8 cellular contexts compared by ENCODE assay signal in the genomic region with DNA sequence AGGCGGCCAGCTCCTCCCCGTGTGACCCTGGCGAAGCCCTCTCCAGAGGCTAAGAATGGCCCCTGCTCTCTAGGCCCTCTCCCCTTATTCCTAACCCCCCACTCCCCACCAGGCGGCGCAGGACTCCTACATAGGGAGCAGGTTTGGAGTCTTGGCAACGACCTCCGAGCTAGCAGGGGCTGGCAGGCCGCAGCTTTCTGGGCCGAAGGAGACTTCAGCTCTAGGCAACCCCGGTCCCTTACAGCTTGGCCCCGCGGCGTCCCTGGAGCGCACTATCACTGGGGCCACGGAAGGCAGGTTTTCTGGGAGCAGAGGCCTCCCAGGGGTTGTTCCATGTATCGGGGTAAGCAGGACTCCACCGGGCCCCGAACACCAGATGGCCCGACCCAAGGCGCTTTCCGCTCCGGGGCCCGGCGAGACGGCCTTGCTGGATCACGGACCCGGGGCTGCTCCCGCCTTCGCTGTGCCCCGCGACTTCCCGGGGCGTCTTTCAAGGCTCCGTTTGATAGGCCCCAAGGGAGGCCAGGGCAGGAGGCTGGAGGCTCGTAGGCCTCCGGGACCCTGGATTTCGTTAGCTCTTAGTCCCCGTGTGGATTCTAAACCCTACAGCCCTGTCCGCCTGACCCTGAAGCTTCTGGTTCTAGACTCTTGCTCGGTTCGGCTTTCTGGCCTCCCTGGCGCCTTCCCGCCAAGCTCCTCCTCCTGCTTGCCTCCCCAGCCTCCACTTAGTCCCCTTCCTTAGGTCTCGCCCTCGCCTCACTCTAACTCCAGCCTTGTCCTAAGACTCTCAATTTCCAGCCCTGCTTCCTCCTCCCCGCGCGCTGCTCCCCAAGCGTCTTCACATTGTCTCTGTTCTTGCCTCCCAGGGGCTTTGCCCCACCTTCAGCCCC. TPM values are rescaled to one million over a fixed set of nuclear protein-coding genes. Genes with fewer than 3 reads are reported as not detected.
A peak's percentile ranks its signal among the peaks of the same experiment; 100 is the strongest.
DNase-seq lines count a peak whose midpoint lies in the region; ATAC-seq, FAIRE-seq and TF ChIP-seq lines count a peak whose summit lies in the region.
"Had no signal": no experiment of that assay in that cellular context is flagged by ENCODE, and none has a peak within 500 bp of the region (broad histone marks: within the 10 kb centered on the region; RNA-seq: fewer than 3 reads in every experiment).

No MANE protein-coding gene starts in this region.

- no peaks in the 10 kb centered on the region for H3K9me3 ChIP-seq in small intestine (ENCODE audit: control insufficient read depth, low read depth)

- no peak overlapping the region for H3K27ac Mint-ChIP-seq in activated naive CD8-positive, alpha-beta T cell

- H3K27me3 ChIP-seq in small intestine (ENCODE audit: control insufficient read depth in 2 of 2, insufficient read depth in 2 of 2, low read length in 2 of 2) = peaks cover 42 to 75% of the 10 kb centered on the region in 2 donors

- H3K27ac ChIP-seq in small intestine (ENCODE audit: low read depth in 1 of 2, low read length in 1 of 2) = no peak overlapping the region

- TF ChIP-seq CTCF in GM12872 (IDR thresholded peaks at IDR 0.05; ENCODE audit: insufficient read depth, low read depth, low read length) = peak; percentile 66

- H3K4me1 Mint-ChIP-seq in activated naive CD8-positive, alpha-beta T cell (ENCODE audit: low read depth) = peaks cover 61% of the 10 kb centered on the region

- no peaks in the 10 kb centered on the region for H3K9me3 Mint-ChIP-seq in activated naive CD8-positive, alpha-beta T cell (ENCODE audit: low read depth)

- H3K36me3 Mint-ChIP-seq in activated naive CD8-positive, alpha-beta T cell = no peaks in the 10 kb centered on the region

- 9 to 22% (median 19%) methylated on average over 45 to 49 of the region's 49 CpGs for WGBS in small intestine, 3 donors

- FAIRE-seq in small intestine (lab: Jason Lieb, UNC) = no peak
- FAIRE-seq: TTC549 had no signal

- no peak for ATAC-seq in HG02840 (IDR thresholded peaks at IDR 0.05; ENCODE audit: low FRiP score, unreplicated experiment)

- peaks cover 69% of the 10 kb centered on the region for H3K27me3 Mint-ChIP-seq in activated naive CD8-positive, alpha-beta T cell

- DNase-seq in NCI-H446 (lab: John Stamatoyannopoulos, UW) (peak; percentile 57 to 85), left kidney (ENCODE audit: low read depth, low spot score) (peak; percentile 93), small intestine (no peak), NCI-H2196 (lab: John Stamatoyannopoulos, UW; ENCODE audit: unreplicated experiment) (no peak)

- H3K36me3 ChIP-seq in small intestine (ENCODE audit: control insufficient read depth in 2 of 2, insufficient read depth in 2 of 2, low read length in 2 of 2) = no peaks in the 10 kb centered on the region

- H3K4me3 ChIP-seq in small intestine (ENCODE audit: low read depth in 1 of 2, low read length in 2 of 2) = no peak overlapping the region

- H3K4me3 Mint-ChIP-seq in activated naive CD8-positive, alpha-beta T cell = peak overlapping the region; percentile 55

- peaks cover 0 to 3% of the 10 kb centered on the region in 2 donors for H3K4me1 ChIP-seq in small intestine (ENCODE audit: control insufficient read depth in 2 of 2, insufficient read depth in 1 of 2, low read depth in 1 of 2, low read length in 1 of 2)

RNA-seq across cellular contexts. Expression of a gene that starts 1.9 kb away (rescaled TPM):
- not detected for polyA plus RNA-seq in small intestine

RNA-seq across cellular contexts. Expression of a gene that starts 22.1 kb away (rescaled TPM):
- polyA plus RNA-seq in small intestine = 1 to 10 TPM; 4.7 to 7.8 (median 5.8) TPM

Comparison
In these comparisons a context has a peak if more than half of its experiments do, and no peak if none do; other contexts are left out.
1. DNase-seq: peak in NCI-H446 (2 of 2) and left kidney (single experiment); none in small intestine (single experiment) and NCI-H2196 (single experiment).